ENCODE assay signal across 25 cellular contexts in the genomic region with DNA sequence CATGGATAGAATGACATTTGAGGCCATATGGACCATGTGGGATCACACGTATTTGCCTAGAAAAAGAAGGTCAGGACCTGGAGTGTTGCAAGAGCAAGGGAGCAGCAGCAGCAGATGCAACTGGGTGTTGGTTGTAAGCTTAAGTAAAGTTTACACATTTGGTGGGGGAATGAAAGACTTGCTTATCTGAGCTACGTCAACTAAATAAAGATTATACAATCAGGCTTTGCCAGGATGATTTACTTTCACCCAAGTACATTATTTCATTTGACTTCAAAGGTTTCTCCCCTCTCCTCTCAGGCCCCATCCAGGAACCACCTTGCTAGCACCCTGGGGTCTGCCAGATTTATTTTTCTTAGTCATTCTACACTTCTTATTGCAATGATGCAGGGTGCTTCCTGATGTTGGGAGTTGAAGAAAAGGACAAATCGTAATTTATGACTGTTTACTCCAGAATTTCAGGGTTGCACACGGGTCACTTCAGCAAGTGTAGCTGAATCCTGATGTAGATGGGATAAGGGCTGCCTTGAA.
DNase-seq lines count a peak whose midpoint lies in the region; ATAC-seq, FAIRE-seq and TF ChIP-seq lines count a peak whose summit lies in the region.
"Had no signal": no experiment of that assay in that cellular context is flagged by ENCODE, and none has a peak within 500 bp of the region (broad histone marks: within the 10 kb centered on the region; RNA-seq: fewer than 3 reads in every experiment).

No MANE protein-coding gene starts in this region.

- intact Hi-C loops in HepG2 (cut with micrococcal nuclease; ENCODE audit: unreplicated experiment), result no loop called here

- no peak overlapping the region for H3K4me3 ChIP-seq in choroid plexus epithelial cell (ENCODE audit: low read depth, low read length)
- no peak overlapping the region for H3K4me3 ChIP-seq in HepG2 (replicated peaks in 1 of 3; ENCODE audit: insufficient read depth in 1 of 3, low read depth in 2 of 3, low read length in 3 of 3)
- no peak overlapping the region for H3K4me3 ChIP-seq in smooth muscle cell
- H3K4me3 ChIP-seq: adrenal gland, coronary artery, GM23338, heart right ventricle, transverse colon had no signal

- in situ Hi-C loops in HepG2 (cut with HindIII; ENCODE audit: extremely low pct_ligation_motif_present, low pct_unique_long_range_greater_than_20kb), result no loop called here

- no peak overlapping the region for H3K27ac ChIP-seq in HepG2 (ENCODE audit: extremely low read length, insufficient read depth, low read length)
- H3K27ac ChIP-seq in smooth muscle cell (ENCODE audit: low read depth), result no peak overlapping the region
- H3K27ac ChIP-seq: adrenal gland, coronary artery, heart right ventricle, KMS-11, transverse colon had no signal

- WGBS in HepG2 (ENCODE audit: low lambda C conversion rate), result 2% methylated on average over 4 of the region's 4 CpGs
- 42% methylated on average over 4 of the region's 4 CpGs for WGBS in smooth muscle cell (ENCODE audit: low lambda C conversion rate)

- no peaks in the 10 kb centered on the region for H3K36me3 ChIP-seq in HepG2 (replicated peaks in 1 of 2; ENCODE audit: control insufficient read depth in 1 of 2, insufficient read depth in 2 of 2, low read length in 2 of 2)
- H3K36me3 ChIP-seq in smooth muscle cell (ENCODE audit: low read depth), result no peaks in the 10 kb centered on the region
- H3K36me3 ChIP-seq: adrenal gland, BE2C, heart right ventricle, transverse colon had no signal

- TF ChIP-seq RAD21 in HepG2 (CRISPR knock-in tag; IDR thresholded peaks at IDR 0.05), result no peak

- FAIRE-seq in HepG2 (lab: Jason Lieb, UNC), result no peak

- H3K27me3 ChIP-seq in HepG2 (ENCODE audit: control insufficient read depth in 1 of 2, insufficient read depth in 2 of 2, low read length in 2 of 2) (no peaks in the 10 kb centered on the region), smooth muscle cell (ENCODE audit: low read depth) (no peaks in the 10 kb centered on the region)
- H3K27me3 ChIP-seq: adrenal gland, BE2C, heart right ventricle, transverse colon had no signal

- CTCF ChIA-PET in HepG2 (lab: Yijun Ruan, JAX; ENCODE audit: low intra/inter-chr PET ratio, low total read pairs), result no interaction called here

- no peak for TF ChIP-seq CTCF in choroid plexus epithelial cell (conservative IDR thresholded peaks at IDR 0.05; ENCODE audit: low read depth, low read length)
- TF ChIP-seq CTCF in HepG2 (CRISPR knock-in tag; IDR thresholded peaks at IDR 0.05), result no peak
- no peak for TF ChIP-seq CTCF in smooth muscle cell (IDR thresholded peaks at IDR 0.05; ENCODE audit: borderline replicate concordance, insufficient read depth, poor library complexity, severe bottlenecking)

- no TSS peak for BruUV-seq in HepG2 (replicated peaks; lab: Mats Ljungman, UMichigan)

- ATAC-seq in HepG2, result no peak
- no peak for ATAC-seq in HG02678 (IDR thresholded peaks at IDR 0.05; ENCODE audit: unreplicated experiment)
- ATAC-seq: GM23338; stimulated activated naive CD8-positive, alpha-beta T cell treated with anti-CD3 and anti-CD28 coated beads, Interleukin-15, amount 100 ng/mL, for 72 hours had no signal

- no peaks in the 10 kb centered on the region for H4K20me1 ChIP-seq in HepG2 (ENCODE audit: insufficient read depth, low read length)
- H4K20me1 ChIP-seq in smooth muscle cell (ENCODE audit: low read depth), result no peaks in the 10 kb centered on the region

- POLR2A ChIA-PET in HepG2 (lab: Yijun Ruan, JAX), result no interaction called here

- H3K9me3 ChIP-seq in HepG2 (ENCODE audit: low read length) (no peaks in the 10 kb centered on the region), smooth muscle cell (replicated peaks; ENCODE audit: low read depth) (no peaks in the 10 kb centered on the region)
- H3K9me3 ChIP-seq: adrenal gland, BE2C, transverse colon had no signal

- H3K4me2 ChIP-seq in HepG2 (ENCODE audit: low read depth, low read length) (no peak overlapping the region), smooth muscle cell (no peak overlapping the region)
- H3K4me2 ChIP-seq: GM23338, KMS-11 had no signal

- no peak for TF ChIP-seq POLR2A in HepG2 (IDR thresholded peaks at IDR 0.05; ENCODE audit: insufficient read depth in 1 of 2, low read depth in 2 of 2, low read length in 2 of 2)

- no peak overlapping the region for H3K9ac ChIP-seq in HepG2 (ENCODE audit: insufficient read depth, low read depth, low read length)
- H3K9ac ChIP-seq in smooth muscle cell (ENCODE audit: low read depth), result no peak overlapping the region
- H3K9ac ChIP-seq: KMS-11 had no signal

- H3K4me1 ChIP-seq in HepG2 (ENCODE audit: insufficient read depth, low read length) (no peaks in the 10 kb centered on the region), smooth muscle cell (ENCODE audit: low read depth) (no peaks in the 10 kb centered on the region)
- H3K4me1 ChIP-seq: adrenal gland, heart right ventricle, transverse colon had no signal

- H2AFZ ChIP-seq in HepG2 (ENCODE audit: low read length) (no peak overlapping the region), smooth muscle cell (ENCODE audit: low read depth) (peak overlapping the region; percentile 54)
- H2AFZ ChIP-seq: GM23338 had no signal

- H3K79me2 ChIP-seq in HepG2 (ENCODE audit: insufficient read depth, low read length), result no peaks in the 10 kb centered on the region
- no peaks in the 10 kb centered on the region for H3K79me2 ChIP-seq in smooth muscle cell (ENCODE audit: low read depth)

- peak; percentile 6 for DNase-seq in SIG-M5 treated with dmso at 0.1 percent for 504 hours (lab: John Stamatoyannopoulos, UW; ENCODE audit: unreplicated experiment)
- no peak for DNase-seq in SIG-M5 (lab: John Stamatoyannopoulos, UW)
- DNase-seq in choroid plexus epithelial cell (ENCODE audit: low read depth), result peak; percentile 93
- DNase-seq in HepG2 (ENCODE audit: low spot score), result no peak
- DNase-seq in smooth muscle cell (lab: John Stamatoyannopoulos, UW; ENCODE audit: unreplicated experiment), result no peak
- DNase-seq in hippocampal formation (lab: John Stamatoyannopoulos, UW), result no peak
- no peak for DNase-seq in superior temporal gyrus (ENCODE audit: extremely low spot score)
- DNase-seq: 8988T; activated CD4-positive, alpha-beta memory T cell treated with anti-CD3 and anti-CD28 coated beads, Interleukin-2, amount 10 ng/mL, durations not matched to agents 7 days and 5 days; activated CD4-positive, CD25-positive, alpha-beta regulatory T cell; activated gamma-delta T cell; adrenal gland; BE2C; heart right ventricle; immature natural killer cell; NCI-H1694 treated with DMSO at 0.1 percent for 48 hours; occipital lobe; retina; stimulated activated naive CD8-positive, alpha-beta T cell treated with anti-CD3 and anti-CD28 coated beads, Interleukin-15, amount 100 ng/mL, for 72 hours; T1000; transverse colon had no signal

- no peaks in the 10 kb centered on the region for H3F3A ChIP-seq in smooth muscle cell (ENCODE audit: low read depth)

- no peak for TF ChIP-seq EP300 in HepG2 (IDR thresholded peaks at IDR 0.05; ENCODE audit: low read depth in 2 of 2, low read length in 2 of 2)
- no peak for TF ChIP-seq EP300 in HepG2 (CRISPR knock-in tag; IDR thresholded peaks at IDR 0.05; ENCODE audit: borderline replicate concordance)

TF ChIP-seq in HepG2, 621 proteins besides CTCF, POLR2A, EP300 and RAD21 (continues in another document):
- TF ChIP-seq, protein P1, sequence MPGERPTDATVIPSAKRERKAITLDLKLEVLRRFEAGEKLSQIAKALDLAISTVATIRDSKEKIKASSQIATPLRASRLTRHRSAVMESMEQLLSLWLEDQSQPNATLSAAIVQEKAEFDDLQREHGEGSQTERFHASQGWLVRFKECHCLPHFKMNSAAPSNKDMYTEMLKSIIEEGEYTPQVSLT (CRISPR knock-in tag; IDR thresholded peaks at IDR 0.05; ENCODE audit: borderline replicate concordance, low read depth), result no peak
- TF ChIP-seq PRMT3 (CRISPR knock-in tag; IDR thresholded peaks at IDR 0.05; ENCODE audit: borderline replicate concordance, low read depth) (no peak), NR2F6 (IDR thresholded peaks at IDR 0.05) (peak; percentile 50), NR2F6 (CRISPR knock-in tag; IDR thresholded peaks at IDR 0.05) (0 out of 2 replicates have a peak, but pooled peaks have one; percentile 18), TCF7 (IDR thresholded peaks at IDR 0.05; ENCODE audit: low read depth) (peak; percentile 45), NR2F2 (IDR thresholded peaks at IDR 0.05; ENCODE audit: borderline replicate concordance, low read depth) (peak; percentile 48; the same call in 1 of the 2 replicates), ZNF644 (CRISPR knock-in tag; IDR thresholded peaks at IDR 0.05; ENCODE audit: low read depth) (0 out of 2 replicates have a peak, but pooled peaks have one; percentile 12), RXRB (CRISPR knock-in tag; IDR thresholded peaks at IDR 0.05; ENCODE audit: borderline replicate concordance) (0 out of 2 replicates have a peak, but pooled peaks have one; percentile 14), ZNF224 (CRISPR knock-in tag; IDR thresholded peaks at IDR 0.05) (no peak), FOSL2 (CRISPR knock-in tag; IDR thresholded peaks at IDR 0.05) (peak; percentile 29; the same call in 1 of the 2 replicates), SUZ12 (IDR thresholded peaks at IDR 0.05; ENCODE audit: low read depth, low read length) (no peak), SOX6 (IDR thresholded peaks at IDR 0.05) (no peak), SOX6 (CRISPR knock-in tag; IDR thresholded peaks at IDR 0.05) (peak; percentile 33; the same call in 1 of the 2 replicates), NR2F1 (CRISPR knock-in tag; IDR thresholded peaks at IDR 0.05) (peak in 1 of 2 experiments; percentile 27; a peak in 1 of 4 replicates), ZBTB14 (CRISPR knock-in tag; IDR thresholded peaks at IDR 0.05) (no peak), CEBPB (IDR thresholded peaks at IDR 0.05; ENCODE audit: borderline replicate concordance, low read depth, low read length) (peak; percentile 47; the same call in 1 of the 2 replicates)

Comparison
In these comparisons a context has a peak if more than half of its experiments do, and no peak if none do; other contexts are left out.
1. DNase-seq: peak in SIG-M5 treated with dmso at 0.1 percent for 504 hours (single experiment) and choroid plexus epithelial cell (single experiment); none in SIG-M5 (single experiment), HepG2 (single experiment), smooth muscle cell (single experiment), hippocampal formation (0 of 2) and superior temporal gyrus (single experiment).